In the genomic region with DNA sequence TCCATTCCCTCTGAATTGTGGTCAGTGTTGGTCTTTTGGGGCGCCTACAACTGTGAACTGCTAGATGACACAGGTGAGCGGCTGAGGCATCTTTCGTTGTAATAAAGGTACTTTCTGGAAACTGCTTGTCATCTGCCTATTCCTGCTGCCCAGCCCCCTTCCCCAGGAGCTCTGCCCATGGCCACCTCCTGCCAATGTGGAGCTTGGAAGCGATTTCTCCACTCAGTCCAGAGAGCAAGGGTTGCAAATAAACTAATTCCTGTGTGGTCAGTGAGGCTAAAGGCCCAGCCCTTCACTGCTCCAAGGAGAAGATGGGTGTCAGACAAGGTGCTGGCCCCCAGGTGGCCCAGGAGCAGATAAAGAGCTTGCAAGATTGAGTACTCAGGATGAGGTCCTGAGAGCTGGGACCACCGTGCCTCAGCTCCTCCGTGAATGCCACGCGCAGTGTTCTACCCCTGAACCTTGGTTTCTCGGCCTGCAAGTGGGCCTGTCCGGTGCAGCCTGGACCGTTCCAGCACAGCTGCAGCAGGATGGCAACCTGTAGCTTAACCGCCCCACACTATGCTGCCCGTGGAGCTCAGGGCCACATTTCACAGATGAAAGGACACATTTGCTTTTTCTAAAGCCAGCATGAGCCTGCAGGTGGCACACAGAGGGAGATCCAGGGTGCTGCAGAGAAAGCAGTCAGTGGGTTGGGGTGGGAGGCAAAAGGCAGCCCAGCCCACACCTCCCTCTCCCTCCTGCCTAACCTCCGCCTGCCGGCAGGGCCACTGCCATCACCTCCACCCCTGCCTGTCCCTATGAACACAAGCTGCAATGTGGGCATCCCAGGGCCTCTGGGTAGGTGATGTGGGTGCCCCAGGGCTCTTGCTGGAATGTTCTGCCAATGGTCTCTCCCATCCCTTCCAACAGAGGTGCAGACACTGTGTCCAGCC, we compare ENCODE assay signal across 12 cellular contexts.
"Had no signal": no experiment of that assay in that cellular context is flagged by ENCODE, and none has a peak within 500 bp of the region (broad histone marks: within the 10 kb centered on the region; RNA-seq: fewer than 3 reads in every experiment).

No MANE protein-coding gene starts in this region.

- H3K4me1 ChIP-seq: colonic mucosa, lower lobe of right lung, psoas muscle, thyroid gland had no signal

- H3K9me3 ChIP-seq: colonic mucosa, lower lobe of right lung, mucosa of descending colon, psoas muscle, thyroid gland had no signal

- H3K4me3 ChIP-seq: colonic mucosa, lower lobe of right lung, mucosa of descending colon, psoas muscle, thyroid gland had no signal

- FAIRE-seq: kidney had no signal

- H3K27me3 ChIP-seq: thyroid gland had no signal

- DNase-seq: activated CD4-positive, alpha-beta T cell treated with anti-CD3 and anti-CD28 coated beads, Interleukin-2, amount 50 U/mL, for 4 hours; activated naive CD4-positive, alpha-beta T cell; activated T-cell treated with anti-CD3 and anti-CD28 coated beads, Interleukin-2, amount 50 U/mL, for 48 hours; colonic mucosa; foreskin melanocyte; kidney; lower lobe of right lung; stimulated activated CD4-positive, alpha-beta T cell treated with anti-CD3 and anti-CD28 coated beads, Interleukin-4, amount 100 ng/mL, for 24 hours; thyroid gland had no signal

- H3K27ac ChIP-seq: colonic mucosa, lower lobe of right lung, psoas muscle, thyroid gland had no signal

- ATAC-seq: activated CD4-positive, CD25-positive, alpha-beta regulatory T cell treated with anti-CD3 and anti-CD28 coated beads, Interleukin-2, amount 50 U/mL, for 24 hours; lower lobe of right lung; psoas muscle had no signal

- H3K36me3 ChIP-seq: colonic mucosa, lower lobe of right lung, thyroid gland had no signal
